Comparison of ENCODE assay signal across 19 cellular contexts in the genomic region with DNA sequence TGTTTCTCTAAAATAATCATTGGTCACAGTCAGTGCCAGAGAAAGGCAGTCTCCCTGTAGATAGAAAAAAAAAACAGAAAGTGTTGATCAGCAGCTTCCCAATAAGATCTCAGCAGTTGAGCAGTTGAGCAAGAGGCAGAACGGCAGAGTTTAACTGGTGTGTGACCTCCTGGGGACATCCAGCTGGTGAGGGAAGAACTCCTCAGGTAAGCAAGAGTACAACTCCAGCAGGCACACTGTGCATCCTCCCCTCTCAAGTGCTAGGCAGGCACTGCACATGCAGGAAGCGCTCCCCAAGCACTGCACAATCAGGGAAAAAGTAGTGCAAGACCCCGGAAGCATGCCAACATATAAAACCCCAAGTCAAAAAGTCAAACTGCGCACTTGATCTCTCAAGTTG.
A peak's percentile ranks its signal among the peaks of the same experiment; 100 is the strongest.
DNase-seq lines count a peak whose midpoint lies in the region; ATAC-seq and TF ChIP-seq lines count a peak whose summit lies in the region.
"Had no signal": no experiment of that assay in that cellular context is flagged by ENCODE, and none has a peak within 500 bp of the region (broad histone marks: within the 10 kb centered on the region; RNA-seq: fewer than 3 reads in every experiment).

No MANE protein-coding gene starts in this region.

- no peak overlapping the region for H2BK15ac ChIP-seq in H9 (ENCODE audit: low read depth, low read length)

- peak overlapping the region in 1 of 3 experiments; percentile 3; a peak in 1 of 7 replicates for H3K27ac Mint-ChIP-seq in H9
- peak overlapping the region; percentile 69; the same call in 1 of the 2 replicates for H3K27ac Mint-ChIP-seq in WTC11
- H3K27ac Mint-ChIP-seq in mesothelial cell of epicardium: peak overlapping the region; percentile 3
- H3K27ac Mint-ChIP-seq: CD8-positive, alpha-beta memory T cell had no signal

- H3K36me3 Mint-ChIP-seq in H9 (ENCODE audit: insufficient read depth in 1 of 3, low read depth in 3 of 3) (peaks cover 0 to 13% (median 11%) of the 10 kb centered on the region in 3 experiments; a peak in 5 of 7 replicates), WTC11 (peaks cover 8% of the 10 kb centered on the region), mesothelial cell of epicardium (no peaks in the 10 kb centered on the region)
- H3K36me3 Mint-ChIP-seq: CD8-positive, alpha-beta memory T cell had no signal

- H3K9me3 Mint-ChIP-seq in H9 (peaks cover 11 to 12% of the 10 kb centered on the region in 2 experiments), WTC11 (peaks cover 7% of the 10 kb centered on the region), mesothelial cell of epicardium (no peaks in the 10 kb centered on the region)

- H3K4me3 Mint-ChIP-seq in H9 (no peak overlapping the region), WTC11 (no peak overlapping the region), mesothelial cell of epicardium (no peak overlapping the region)
- H3K4me3 Mint-ChIP-seq: CD8-positive, alpha-beta memory T cell had no signal

- H3K9me3 ChIP-seq in H9 (ENCODE audit: control insufficient read depth, low read depth, low read length) (no peaks in the 10 kb centered on the region), upper lobe of left lung (no peaks in the 10 kb centered on the region)
- H3K9me3 ChIP-seq: A549 had no signal

- H2AFZ ChIP-seq in H9 (ENCODE audit: low read length): no peak overlapping the region

- DNase-seq in H9 (no peak), WTC11 (ENCODE audit: low spot score) (no peak), mesothelial cell of epicardium (ENCODE audit: low spot score in 2 of 2, unreplicated experiment in 2 of 2) (no peak), upper lobe of left lung (no peak), GOT3 (lab: John Stamatoyannopoulos, UW) (no peak)
- DNase-seq: CD8-positive, alpha-beta memory T cell; DND-41; NCI-H1105 treated with DMSO at 0.1 percent for 48 hours; NCI-H1694 treated with DMSO at 0.1 percent for 48 hours; NCI-H2107; NCI-H510A treated with DMSO at 0.1 percent for 48 hours; NCI-H82; PC-3; SIG-M5 had no signal

- WGBS in H9 (ENCODE audit: extremely low coverage, insufficient read length, low lambda C conversion rate): no CpG with 5 or more reads among the region's 4 CpGs
- WGBS in upper lobe of left lung, 2 donors: 52 to 83% methylated on average over 3 to 4 of the region's 4 CpGs

- no peaks in the 10 kb centered on the region for H3K79me2 ChIP-seq in H9 (ENCODE audit: insufficient read depth, low read length)

- no peak overlapping the region for H3K4me3 ChIP-seq in upper lobe of left lung
- H3K4me3 ChIP-seq: A549 had no signal

- H3K56ac ChIP-seq in H9 (ENCODE audit: insufficient read length, low read depth, low read length): no peak overlapping the region

- POLR2A ChIA-PET in WTC11 (lab: Charles Lee): no interaction called here

- no peak overlapping the region for H3K9ac ChIP-seq in H9 (ENCODE audit: extremely low read depth, insufficient read length, low read length)

- H3K4me1 ChIP-seq in H9 (ENCODE audit: insufficient read depth, low read length) (peaks cover 4% of the 10 kb centered on the region; the same call in 1 of the 2 replicates), upper lobe of left lung (no peaks in the 10 kb centered on the region)
- H3K4me1 ChIP-seq: A549 had no signal

- no peak overlapping the region for H3T11ph ChIP-seq in H9 (ENCODE audit: low read length)

- H3K4me2 ChIP-seq in H9 (ENCODE audit: insufficient read depth, insufficient read length, low read length): no peak overlapping the region
- H3K4me2 ChIP-seq: A549 had no signal

- no peak overlapping the region for H4K91ac ChIP-seq in H9 (ENCODE audit: insufficient read length, low read depth, low read length)

- no peak overlapping the region for H3K23ac ChIP-seq in H9 (ENCODE audit: insufficient read length, low read depth, low read length)

- H3K18ac ChIP-seq in H9 (ENCODE audit: insufficient read length, low read depth, low read length): no peak overlapping the region

- no peak for TF ChIP-seq CTCF in H9 (conservative IDR thresholded peaks at IDR 0.05)
- no peak for TF ChIP-seq CTCF in WTC11 (IDR thresholded peaks at IDR 0.05)
- no peak for TF ChIP-seq CTCF in mesothelial cell of epicardium (IDR thresholded peaks at IDR 0.05; ENCODE audit: unreplicated experiment)
- no peak for TF ChIP-seq CTCF in upper lobe of left lung (IDR thresholded peaks at IDR 0.05)

- no peaks in the 10 kb centered on the region for H3K79me1 ChIP-seq in H9 (ENCODE audit: insufficient read depth, low read depth, low read length, poor library complexity, severe bottlenecking)

- no peak overlapping the region for H2BK5ac ChIP-seq in H9 (ENCODE audit: insufficient read length, low read length)

- no peak overlapping the region for H2AK5ac ChIP-seq in H9 (ENCODE audit: insufficient read length, low read length)

- no peak for ATAC-seq in WTC11
- peak; percentile 28 to 37 for ATAC-seq in upper lobe of left lung (ENCODE audit: low FRiP score in 2 of 2)
- ATAC-seq in HG03460 (IDR thresholded peaks at IDR 0.05; ENCODE audit: unreplicated experiment): no peak
- no peak for ATAC-seq in GM19351 (IDR thresholded peaks at IDR 0.05; ENCODE audit: unreplicated experiment)
- ATAC-seq: A549, PC-3, SK-N-SH treated with all-trans-retinoic acid at 6 μM for 48 hours had no signal

- no peaks in the 10 kb centered on the region for H3K23me2 ChIP-seq in H9 (ENCODE audit: insufficient read length, low read depth, low read length, poor library complexity, severe bottlenecking)

- H3K27ac ChIP-seq in H9 (ENCODE audit: insufficient read length, low read depth, low read length) (no peak overlapping the region), upper lobe of left lung (no peak overlapping the region)
- H3K27ac ChIP-seq: A549, RWPE1 had no signal

- H3K4me1 Mint-ChIP-seq in H9 (peaks cover 40 to 54% of the 10 kb centered on the region in 2 experiments), WTC11 (peaks cover 61% of the 10 kb centered on the region), mesothelial cell of epicardium (peaks cover 36% of the 10 kb centered on the region)
- H3K4me1 Mint-ChIP-seq: CD8-positive, alpha-beta memory T cell had no signal

- H3K27me3 ChIP-seq in H9 (ENCODE audit: insufficient read depth, low read length): no peaks in the 10 kb centered on the region
- no peaks in the 10 kb centered on the region for H3K27me3 ChIP-seq in upper lobe of left lung

- no peak for TF ChIP-seq POLR2A in upper lobe of left lung (IDR thresholded peaks at IDR 0.05)

- no peak overlapping the region for H4K8ac ChIP-seq in H9 (replicated peaks; ENCODE audit: insufficient read length, low read depth, low read length)

- H2BK120ac ChIP-seq in H9 (ENCODE audit: low read depth, low read length, poor library complexity, severe bottlenecking): no peak overlapping the region

- no peaks in the 10 kb centered on the region for H3K36me3 ChIP-seq in upper lobe of left lung

- TF ChIP-seq EP300 in upper lobe of left lung (IDR thresholded peaks at IDR 0.05): no peak

- CTCF ChIA-PET in WTC11 (lab: Charles Lee): no interaction called here

- H2BK12ac ChIP-seq in H9 (ENCODE audit: insufficient read length, low read depth, low read length): no peak overlapping the region

- H4K5ac ChIP-seq in H9 (ENCODE audit: insufficient read length, low read depth, low read length): no peak overlapping the region

- H4K20me1 ChIP-seq in H9 (ENCODE audit: control insufficient read depth, insufficient read depth, insufficient read length): no peaks in the 10 kb centered on the region

- no peaks in the 10 kb centered on the region for H3K27me3 Mint-ChIP-seq in H9 (ENCODE audit: low read depth)
- no peaks in the 10 kb centered on the region for H3K27me3 Mint-ChIP-seq in WTC11 (ENCODE audit: low read depth)
- H3K27me3 Mint-ChIP-seq in mesothelial cell of epicardium (ENCODE audit: low read depth): no peaks in the 10 kb centered on the region
- H3K27me3 Mint-ChIP-seq: CD8-positive, alpha-beta memory T cell had no signal

- H2BK20ac ChIP-seq in H9 (ENCODE audit: low read depth, low read length, poor library complexity, severe bottlenecking): no peak overlapping the region

- no peak overlapping the region for H3K4ac ChIP-seq in H9 (ENCODE audit: low read depth, low read length)

- peak overlapping the region; percentile 8; the same call in 1 of the 2 replicates for H3K14ac ChIP-seq in H9 (ENCODE audit: insufficient read depth, low read length)

TF ChIP-seq in WTC11, 78 proteins besides CTCF, POLR2A, EP300 and RAD21 (continues in another document):
- TF ChIP-seq FOXP1 (CRISPR knock-in tag; IDR thresholded peaks at IDR 0.05; ENCODE audit: borderline replicate concordance): no peak
- TF ChIP-seq, protein P1, sequence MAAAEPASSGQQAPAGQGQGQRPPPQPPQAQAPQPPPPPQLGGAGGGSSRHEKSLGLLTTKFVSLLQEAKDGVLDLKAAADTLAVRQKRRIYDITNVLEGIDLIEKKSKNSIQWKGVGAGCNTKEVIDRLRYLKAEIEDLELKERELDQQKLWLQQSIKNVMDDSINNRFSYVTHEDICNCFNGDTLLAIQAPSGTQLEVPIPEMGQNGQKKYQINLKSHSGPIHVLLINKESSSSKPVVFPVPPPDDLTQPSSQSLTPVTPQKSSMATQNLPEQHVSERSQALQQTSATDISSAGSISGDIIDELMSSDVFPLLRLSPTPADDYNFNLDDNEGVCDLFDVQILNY (CRISPR knock-in tag; IDR thresholded peaks at IDR 0.05): no peak
- TF ChIP-seq ZNF396 (CRISPR knock-in tag; IDR thresholded peaks at IDR 0.05; ENCODE audit: borderline replicate concordance): no peak
- no peak for TF ChIP-seq ETV6 (CRISPR knock-in tag; IDR thresholded peaks at IDR 0.05)
- TF ChIP-seq, protein P2, sequence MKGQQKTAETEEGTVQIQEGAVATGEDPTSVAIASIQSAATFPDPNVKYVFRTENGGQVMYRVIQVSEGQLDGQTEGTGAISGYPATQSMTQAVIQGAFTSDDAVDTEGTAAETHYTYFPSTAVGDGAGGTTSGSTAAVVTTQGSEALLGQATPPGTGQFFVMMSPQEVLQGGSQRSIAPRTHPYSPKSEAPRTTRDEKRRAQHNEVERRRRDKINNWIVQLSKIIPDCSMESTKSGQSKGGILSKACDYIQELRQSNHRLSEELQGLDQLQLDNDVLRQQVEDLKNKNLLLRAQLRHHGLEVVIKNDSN (CRISPR knock-in tag; IDR thresholded peaks at IDR 0.05): no peak
- no peak for TF ChIP-seq CREB1 (CRISPR knock-in tag; IDR thresholded peaks at IDR 0.05)
- TF ChIP-seq ZNF416 (CRISPR knock-in tag; IDR thresholded peaks at IDR 0.05): no peak
- TF ChIP-seq OVOL2 (CRISPR knock-in tag; IDR thresholded peaks at IDR 0.05; ENCODE audit: borderline replicate concordance): no peak
- no peak for TF ChIP-seq ZNF317 (CRISPR knock-in tag; IDR thresholded peaks at IDR 0.05; ENCODE audit: borderline replicate concordance, low read depth)
- TF ChIP-seq, protein P3, sequence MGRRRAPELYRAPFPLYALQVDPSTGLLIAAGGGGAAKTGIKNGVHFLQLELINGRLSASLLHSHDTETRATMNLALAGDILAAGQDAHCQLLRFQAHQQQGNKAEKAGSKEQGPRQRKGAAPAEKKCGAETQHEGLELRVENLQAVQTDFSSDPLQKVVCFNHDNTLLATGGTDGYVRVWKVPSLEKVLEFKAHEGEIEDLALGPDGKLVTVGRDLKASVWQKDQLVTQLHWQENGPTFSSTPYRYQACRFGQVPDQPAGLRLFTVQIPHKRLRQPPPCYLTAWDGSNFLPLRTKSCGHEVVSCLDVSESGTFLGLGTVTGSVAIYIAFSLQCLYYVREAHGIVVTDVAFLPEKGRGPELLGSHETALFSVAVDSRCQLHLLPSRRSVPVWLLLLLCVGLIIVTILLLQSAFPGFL (CRISPR knock-in tag; IDR thresholded peaks at IDR 0.05; ENCODE audit: borderline replicate concordance): no peak

Comparison
In these comparisons a context has a peak if more than half of its experiments do, and no peak if none do; other contexts are left out.
1. ATAC-seq: peak in upper lobe of left lung (2 of 2); none in WTC11 (single experiment), HG03460 (single experiment) and GM19351 (single experiment).